17 cellular contexts compared by ENCODE assay signal in genomic region chr7:28510022-28510367, GRCh38.
"Had no signal": no experiment of that assay in that cellular context is flagged by ENCODE, and none has a peak within 500 bp of the region (broad histone marks: within the 10 kb centered on the region; RNA-seq: fewer than 3 reads in every experiment).

No MANE protein-coding gene starts in this region.

- H3K27me3 ChIP-seq: body of pancreas, neural progenitor cell had no signal

- H3K9me3 ChIP-seq: body of pancreas had no signal

- H3K27ac Mint-ChIP-seq: activated CD4-positive, alpha-beta T cell treated with anti-CD3 and anti-CD28 coated beads for 36 hours; activated CD8-positive, alpha-beta T cell treated with anti-CD3 and anti-CD28 coated beads, Interleukin-2, amount 10 ng/mL, durations not matched to agents 7 days and 5 days; activated naive CD4-positive, alpha-beta T cell treated with anti-CD3 and anti-CD28 coated beads for 36 hours; activated T-helper 1 cell treated with anti-CD3 and anti-CD28 coated beads, Interleukin-12 subunit alpha, Interleukin-12 subunit beta, Interleukin-2, Interleukin-4 antibody, amounts not matched to agents 30 ng/mL and 10 ng/mL and 1 ng/mL, durations not matched to agents 14 hours and 24 hours and 36 hours; neural progenitor cell; stimulated activated effector memory CD8-positive, alpha-beta T cell treated with anti-CD3 and anti-CD28 coated beads, Interleukin-12 subunit alpha, Interleukin-12 subunit beta, amount 100 ng/mL, for 72 hours had no signal

- H3K9ac ChIP-seq: neural progenitor cell, parathyroid adenoma had no signal

- H3K9me3 Mint-ChIP-seq: activated naive CD4-positive, alpha-beta T cell treated with anti-CD3 and anti-CD28 coated beads for 36 hours; activated T-helper 1 cell treated with anti-CD3 and anti-CD28 coated beads, Interleukin-12 subunit alpha, Interleukin-12 subunit beta, Interleukin-2, Interleukin-4 antibody, amounts not matched to agents 30 ng/mL and 10 ng/mL and 1 ng/mL, durations not matched to agents 14 hours and 24 hours and 36 hours; neural progenitor cell had no signal

- H3K4me3 ChIP-seq: body of pancreas, neural progenitor cell, skin epidermis had no signal

- H3K4me3 Mint-ChIP-seq: activated CD4-positive, alpha-beta T cell treated with anti-CD3 and anti-CD28 coated beads for 36 hours; activated CD8-positive, alpha-beta T cell treated with anti-CD3 and anti-CD28 coated beads, Interleukin-2, amount 10 ng/mL, durations not matched to agents 7 days and 5 days; activated naive CD4-positive, alpha-beta T cell treated with anti-CD3 and anti-CD28 coated beads for 36 hours; activated T-helper 1 cell treated with anti-CD3 and anti-CD28 coated beads, Interleukin-12 subunit alpha, Interleukin-12 subunit beta, Interleukin-2, Interleukin-4 antibody, amounts not matched to agents 30 ng/mL and 10 ng/mL and 1 ng/mL, durations not matched to agents 14 hours and 24 hours and 36 hours; neural progenitor cell; stimulated activated effector memory CD8-positive, alpha-beta T cell treated with anti-CD3 and anti-CD28 coated beads, Interleukin-12 subunit alpha, Interleukin-12 subunit beta, amount 100 ng/mL, for 72 hours had no signal

- DNase-seq: activated CD4-positive, alpha-beta T cell treated with anti-CD3 and anti-CD28 coated beads for 36 hours; activated CD8-positive, alpha-beta T cell treated with anti-CD3 and anti-CD28 coated beads, Interleukin-2, amount 10 ng/mL, durations not matched to agents 7 days and 5 days; activated naive CD4-positive, alpha-beta T cell treated with anti-CD3 and anti-CD28 coated beads for 36 hours; amniotic stem cell; cerebellar nuclear complex; hippocampal formation; kidney glomerular epithelial cell; midbrain; retina; T-helper 1 cell had no signal

- H3K4me2 ChIP-seq: neural progenitor cell had no signal

- H3K4me1 Mint-ChIP-seq: stimulated activated effector memory CD8-positive, alpha-beta T cell treated with anti-CD3 and anti-CD28 coated beads, Interleukin-12 subunit alpha, Interleukin-12 subunit beta, amount 100 ng/mL, for 72 hours had no signal

- H3K27ac ChIP-seq: neural progenitor cell, parathyroid adenoma, VCaP had no signal

- H3K4me1 ChIP-seq: body of pancreas, parathyroid adenoma had no signal

- H3K36me3 ChIP-seq: neural progenitor cell had no signal

- H3K79me2 ChIP-seq: parathyroid adenoma had no signal

- H2AFZ ChIP-seq: neural progenitor cell, parathyroid adenoma had no signal

- H3K36me3 Mint-ChIP-seq: neural progenitor cell; stimulated activated effector memory CD8-positive, alpha-beta T cell treated with anti-CD3 and anti-CD28 coated beads, Interleukin-12 subunit alpha, Interleukin-12 subunit beta, amount 100 ng/mL, for 72 hours had no signal
